11 cellular contexts compared by ENCODE assay signal in genomic region chr22:17896552-17896951, GRCh38.
DNase-seq lines count a peak whose midpoint lies in the region; ATAC-seq, FAIRE-seq and TF ChIP-seq lines count a peak whose summit lies in the region.
"Had no signal": no experiment of that assay in that cellular context is flagged by ENCODE, and none has a peak within 500 bp of the region (broad histone marks: within the 10 kb centered on the region; RNA-seq: fewer than 3 reads in every experiment).

No MANE protein-coding gene starts in this region.

- no peak overlapping the region for H2AFZ ChIP-seq in OCI-LY1 (ENCODE audit: low read length)

- no peak overlapping the region for H3K4me3 Mint-ChIP-seq in activated T-cell treated with anti-CD3 and anti-CD28 coated beads, Interleukin-2, amount 50 U/mL, for 4 hours

- H3K36me3 ChIP-seq in OCI-LY1 (ENCODE audit: insufficient read depth, low read length) (peaks cover 33% of the 10 kb centered on the region), mucosa of rectum (ENCODE audit: control insufficient read depth in 2 of 2, insufficient read depth in 2 of 2, low read length in 2 of 2) (peaks cover 46 to 48% of the 10 kb centered on the region in 2 donors), small intestine (ENCODE audit: control insufficient read depth in 2 of 2, insufficient read depth in 2 of 2, low read length in 2 of 2) (peaks cover 3 to 8% of the 10 kb centered on the region in 2 donors)

- H3K36me3 Mint-ChIP-seq in activated T-cell treated with anti-CD3 and anti-CD28 coated beads, Interleukin-2, amount 50 U/mL, for 4 hours (ENCODE audit: insufficient read depth), result peaks cover 49% of the 10 kb centered on the region

- no peaks in the 10 kb centered on the region for H3K4me1 Mint-ChIP-seq in activated T-cell treated with anti-CD3 and anti-CD28 coated beads, Interleukin-2, amount 50 U/mL, for 4 hours (ENCODE audit: low read depth)

- H3F3A ChIP-seq in OCI-LY1 (ENCODE audit: insufficient read depth, low read length), result no peaks in the 10 kb centered on the region

- FAIRE-seq in small intestine (lab: Jason Lieb, UNC), result no peak

- no peaks in the 10 kb centered on the region for H3K9me3 Mint-ChIP-seq in activated T-cell treated with anti-CD3 and anti-CD28 coated beads, Interleukin-2, amount 50 U/mL, for 4 hours

- H3K4me3 ChIP-seq in OCI-LY1 (ENCODE audit: low read depth, low read length, poor library complexity, severe bottlenecking) (no peak overlapping the region), epithelial cell of proximal tubule (ENCODE audit: low read depth, low read length) (no peak overlapping the region), mucosa of rectum (ENCODE audit: low read length in 2 of 2) (no peak overlapping the region), small intestine (ENCODE audit: low read depth in 1 of 2, low read length in 2 of 2) (no peak overlapping the region)

- no peak overlapping the region for H3K4me2 ChIP-seq in OCI-LY1 (ENCODE audit: low read length)

- TF ChIP-seq CTCF in AG09319 (IDR thresholded peaks at IDR 0.05; ENCODE audit: low read depth, low read length) (peak; percentile 14; the same call in 1 of the 2 replicates), OCI-LY1 (IDR thresholded peaks at IDR 0.05; ENCODE audit: low read length) (peak; percentile 34; the same call in 1 of the 2 replicates), epithelial cell of proximal tubule (conservative IDR thresholded peaks at IDR 0.05; ENCODE audit: low read depth, low read length) (peak; percentile 50)

- H3K9ac ChIP-seq in OCI-LY1 (ENCODE audit: low read length), result no peak overlapping the region
- no peak overlapping the region for H3K9ac ChIP-seq in mucosa of rectum (ENCODE audit: low read depth in 1 of 2, low read length in 2 of 2)

- H3K9me2 ChIP-seq in OCI-LY1 (ENCODE audit: low read depth, low read length), result no peaks in the 10 kb centered on the region

- no peaks in the 10 kb centered on the region for H3K27me3 Mint-ChIP-seq in activated T-cell treated with anti-CD3 and anti-CD28 coated beads, Interleukin-2, amount 50 U/mL, for 4 hours (ENCODE audit: low read depth)

- H3K4me1 ChIP-seq in OCI-LY1 (ENCODE audit: insufficient read depth, low read length, severe bottlenecking) (no peaks in the 10 kb centered on the region), mucosa of rectum (ENCODE audit: control insufficient read depth in 2 of 2, insufficient read depth in 2 of 2, low read length in 2 of 2) (peaks cover 17 to 46% of the 10 kb centered on the region in 2 donors), small intestine (ENCODE audit: control insufficient read depth in 2 of 2, insufficient read depth in 1 of 2, low read depth in 1 of 2, low read length in 1 of 2) (no peaks in the 10 kb centered on the region)

- H3K9me3 ChIP-seq in OCI-LY1 (ENCODE audit: low read length) (no peaks in the 10 kb centered on the region), mucosa of rectum (ENCODE audit: control insufficient read depth in 2 of 2, low read length in 2 of 2) (no peaks in the 10 kb centered on the region), small intestine (ENCODE audit: control insufficient read depth, low read depth) (no peaks in the 10 kb centered on the region)

- no peaks in the 10 kb centered on the region for H3K79me2 ChIP-seq in OCI-LY1 (ENCODE audit: insufficient read depth, low read length)

- WGBS in small intestine, 3 donors, result 85 to 89% (median 88%) methylated on average over 12 of the region's 12 CpGs

- no peaks in the 10 kb centered on the region for H4K20me1 ChIP-seq in OCI-LY1 (ENCODE audit: insufficient read depth, low read length)

- no peaks in the 10 kb centered on the region for H3K27me3 ChIP-seq in OCI-LY1 (ENCODE audit: insufficient read depth, low read length)
- no peaks in the 10 kb centered on the region for H3K27me3 ChIP-seq in mucosa of rectum (ENCODE audit: control insufficient read depth in 2 of 2, insufficient read depth in 2 of 2, low read length in 2 of 2)
- H3K27me3 ChIP-seq in small intestine (ENCODE audit: control insufficient read depth in 2 of 2, insufficient read depth in 2 of 2, low read length in 2 of 2), result no peaks in the 10 kb centered on the region

- no peak for ATAC-seq in activated T-cell treated with anti-CD3 and anti-CD28 coated beads, Interleukin-2, amount 50 U/mL, for 4 hours
- ATAC-seq in GM18498 (IDR thresholded peaks at IDR 0.05; ENCODE audit: unreplicated experiment), result no peak

- H3K27ac ChIP-seq in OCI-LY1 (ENCODE audit: low read depth, low read length, poor library complexity, severe bottlenecking) (no peak overlapping the region), mucosa of rectum (ENCODE audit: low read depth in 2 of 2, low read length in 2 of 2) (peak overlapping the region; percentile 32 to 73), small intestine (ENCODE audit: low read depth in 1 of 2, low read length in 1 of 2) (no peak overlapping the region)

- DNase-seq in AG09319 (ENCODE audit: extremely low read depth, low read depth) (no peak), epithelial cell of proximal tubule (ENCODE audit: low read depth) (no peak), small intestine (no peak), HPDE6-E6E7 (ENCODE audit: extremely low spot score) (no peak)
- DNase-seq in activated T-cell treated with anti-CD3 and anti-CD28 coated beads, Interleukin-2, amount 50 U/mL, for 4 hours, result no peak
- DNase-seq: Calu3; central memory CD4-positive, alpha-beta T cell; T1000 had no signal

Comparison
In these comparisons a context has a peak if more than half of its experiments do, and no peak if none do; other contexts are left out.
1. H3K27ac ChIP-seq: peak in mucosa of rectum (2 of 2); none in OCI-LY1 (single experiment) and small intestine (0 of 2).
2. Peak in every context shown above with its lines, with median percentiles within 50 percentile points of each other: CTCF ChIP-seq.